In the genomic region with DNA sequence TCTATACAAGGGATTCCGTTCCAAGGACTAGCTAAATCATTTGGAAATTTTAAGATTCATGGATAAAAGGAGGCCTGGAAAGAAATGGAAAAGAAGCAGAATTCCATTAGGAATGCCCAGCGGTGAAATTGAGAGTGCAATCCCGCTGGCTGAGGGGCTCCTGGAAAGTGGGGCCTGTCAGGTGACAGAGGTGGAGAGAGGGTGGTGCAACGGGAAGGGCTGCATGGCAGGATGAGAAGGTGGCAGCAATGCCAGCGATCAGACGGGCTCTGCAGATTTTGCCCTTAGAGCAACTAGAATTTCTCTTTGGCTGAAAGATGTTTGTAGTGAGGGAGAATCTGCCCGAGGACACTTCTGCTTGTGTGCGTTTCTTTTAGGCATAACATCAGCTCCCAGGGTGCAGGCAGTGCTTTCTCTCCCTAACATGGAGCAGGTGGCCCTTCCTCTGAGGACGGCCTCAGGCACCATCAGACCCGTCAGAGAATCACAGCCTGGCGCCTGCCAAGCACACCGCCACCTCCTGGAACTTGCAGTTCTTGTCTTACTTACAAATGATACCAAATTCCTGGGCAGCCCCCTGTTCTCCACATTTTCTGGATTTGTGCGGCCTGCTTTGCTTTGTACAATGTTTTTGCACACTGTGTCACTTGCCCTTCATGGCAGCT, we compare ENCODE assay signal across 16 cellular contexts.
DNase-seq lines count a peak whose midpoint lies in the region; ATAC-seq and TF ChIP-seq lines count a peak whose summit lies in the region.
"Had no signal": no experiment of that assay in that cellular context is flagged by ENCODE, and none has a peak within 500 bp of the region (broad histone marks: within the 10 kb centered on the region; RNA-seq: fewer than 3 reads in every experiment).

No MANE protein-coding gene starts in this region.

- no peak overlapping the region for H3K4me3 ChIP-seq in RWPE2 (ENCODE audit: severe bottlenecking)
- no peak overlapping the region for H3K4me3 ChIP-seq in upper lobe of right lung
- H3K4me3 ChIP-seq in stomach = no peak overlapping the region
- H3K4me3 ChIP-seq: lung, MG63, uterus had no signal

- peaks cover 6% of the 10 kb centered on the region for H3K27me3 Mint-ChIP-seq in activated naive CD4-positive, alpha-beta T cell treated with anti-CD3 and anti-CD28 coated beads, Interleukin-2, amount 10 ng/mL, durations not matched to agents 7 days and 5 days

- no peaks in the 10 kb centered on the region for H3K36me3 Mint-ChIP-seq in activated naive CD4-positive, alpha-beta T cell treated with anti-CD3 and anti-CD28 coated beads, Interleukin-2, amount 10 ng/mL, durations not matched to agents 7 days and 5 days

- no peaks in the 10 kb centered on the region for H3K9me3 Mint-ChIP-seq in activated naive CD4-positive, alpha-beta T cell treated with anti-CD3 and anti-CD28 coated beads, Interleukin-2, amount 10 ng/mL, durations not matched to agents 7 days and 5 days

- TF ChIP-seq POLR2A in stomach (IDR thresholded peaks at IDR 0.05) = no peak

- DNase-seq in activated naive CD4-positive, alpha-beta T cell treated with anti-CD3 and anti-CD28 coated beads, Interleukin-2, amount 10 ng/mL, durations not matched to agents 7 days and 5 days = peak; percentile 12
- no peak for DNase-seq in activated naive CD4-positive, alpha-beta T cell (lab: John Stamatoyannopoulos, UW)
- DNase-seq in RWPE2 (ENCODE audit: low spot score) = peak; percentile 40
- DNase-seq in upper lobe of right lung = peak; percentile 47
- no peak for DNase-seq in stomach
- DNase-seq in Kasumi-1 (lab: John Stamatoyannopoulos, UW) = no peak
- DNase-seq: activated naive CD4-positive, alpha-beta T cell treated with anti-CD3 and anti-CD28 coated beads, Interleukin-2, amount 50 U/mL, for 16 hours; DMS79; erythroblast; NCI-H510A treated with DMSO at 0.1 percent for 48 hours had no signal

- H3K4me1 Mint-ChIP-seq in activated naive CD4-positive, alpha-beta T cell treated with anti-CD3 and anti-CD28 coated beads, Interleukin-2, amount 10 ng/mL, durations not matched to agents 7 days and 5 days = no peaks in the 10 kb centered on the region

- no peak overlapping the region for H3K27ac Mint-ChIP-seq in activated naive CD4-positive, alpha-beta T cell treated with anti-CD3 and anti-CD28 coated beads, Interleukin-2, amount 10 ng/mL, durations not matched to agents 7 days and 5 days

- H3K36me3 ChIP-seq in RWPE2 (ENCODE audit: low read depth) = no peaks in the 10 kb centered on the region
- H3K36me3 ChIP-seq in upper lobe of right lung = no peaks in the 10 kb centered on the region
- no peaks in the 10 kb centered on the region for H3K36me3 ChIP-seq in stomach
- H3K36me3 ChIP-seq: MG63, uterus had no signal

- peaks cover 39% of the 10 kb centered on the region for H3K27me3 ChIP-seq in RWPE2 (ENCODE audit: insufficient read depth, poor library complexity, severe bottlenecking)
- no peaks in the 10 kb centered on the region for H3K27me3 ChIP-seq in layer of hippocampus (ENCODE audit: control insufficient read depth, insufficient read depth, low read length)
- H3K27me3 ChIP-seq in upper lobe of right lung = peaks cover 2% of the 10 kb centered on the region
- H3K27me3 ChIP-seq in stomach = peaks cover 0 to 22% (median 0%) of the 10 kb centered on the region in 3 donors
- H3K27me3 ChIP-seq: MG63, uterus had no signal

- H3K27ac ChIP-seq in RWPE2 (ENCODE audit: poor library complexity, severe bottlenecking) = no peak overlapping the region
- H3K27ac ChIP-seq in layer of hippocampus (ENCODE audit: low read depth, low read length) = peak overlapping the region; percentile 9
- no peak overlapping the region for H3K27ac ChIP-seq in upper lobe of right lung
- no peak overlapping the region for H3K27ac ChIP-seq in stomach
- H3K27ac ChIP-seq: HL-60, uterus had no signal

- H3K4me1 ChIP-seq in RWPE2 (ENCODE audit: insufficient read depth, poor library complexity, severe bottlenecking) (no peaks in the 10 kb centered on the region), upper lobe of right lung (no peaks in the 10 kb centered on the region), stomach (peaks cover 0 to 6% (median 0%) of the 10 kb centered on the region in 4 donors)
- H3K4me1 ChIP-seq: uterus had no signal

- no peak for TF ChIP-seq CTCF in RWPE2 (IDR thresholded peaks at IDR 0.05; ENCODE audit: poor library complexity, severe bottlenecking)
- no peak for TF ChIP-seq CTCF in upper lobe of right lung (IDR thresholded peaks at IDR 0.05)
- no peak for TF ChIP-seq CTCF in stomach (IDR thresholded peaks at IDR 0.05)

- no peak overlapping the region for H3K4me3 Mint-ChIP-seq in activated naive CD4-positive, alpha-beta T cell treated with anti-CD3 and anti-CD28 coated beads, Interleukin-2, amount 10 ng/mL, durations not matched to agents 7 days and 5 days

- intact Hi-C loops in upper lobe of right lung (cut with DNase I) (no loop called here), stomach (cut with DNase I; ENCODE audit: low total_unique reads) (no loop called here)

- CTCF ChIA-PET in activated naive CD4-positive, alpha-beta T cell treated with anti-CD3 and anti-CD28 coated beads, Interleukin-2, amount 10 ng/mL, durations not matched to agents 7 days and 5 days (lab: Charles Lee) = no interaction called here

- 66 to 79% (median 76%) methylated on average over 13 of the region's 13 CpGs for WGBS in stomach, 5 donors

- H3K9me3 ChIP-seq in RWPE2 (ENCODE audit: severe bottlenecking) (no peaks in the 10 kb centered on the region), upper lobe of right lung (no peaks in the 10 kb centered on the region), stomach (peaks cover 0 to 16% (median 11%) of the 10 kb centered on the region in 4 donors)
- H3K9me3 ChIP-seq: uterus had no signal

- TF ChIP-seq EP300 in stomach (IDR thresholded peaks at IDR 0.05) = no peak

- ATAC-seq in RWPE2 (ENCODE audit: low read depth) (no peak), upper lobe of right lung (no peak), GM18858 (IDR thresholded peaks at IDR 0.05; ENCODE audit: unreplicated experiment) (no peak)

Comparison
In these comparisons a context has a peak if more than half of its experiments do, and no peak if none do; other contexts are left out.
1. DNase-seq: peak in activated naive CD4-positive, alpha-beta T cell treated with anti-CD3 and anti-CD28 coated beads, Interleukin-2, amount 10 ng/mL, durations not matched to agents 7 days and 5 days (single experiment), RWPE2 (single experiment) and upper lobe of right lung (single experiment); none in activated naive CD4-positive, alpha-beta T cell (0 of 4), stomach (single experiment) and Kasumi-1 (0 of 2).